ENCODE assay signal across 23 cellular contexts in the genomic region with DNA sequence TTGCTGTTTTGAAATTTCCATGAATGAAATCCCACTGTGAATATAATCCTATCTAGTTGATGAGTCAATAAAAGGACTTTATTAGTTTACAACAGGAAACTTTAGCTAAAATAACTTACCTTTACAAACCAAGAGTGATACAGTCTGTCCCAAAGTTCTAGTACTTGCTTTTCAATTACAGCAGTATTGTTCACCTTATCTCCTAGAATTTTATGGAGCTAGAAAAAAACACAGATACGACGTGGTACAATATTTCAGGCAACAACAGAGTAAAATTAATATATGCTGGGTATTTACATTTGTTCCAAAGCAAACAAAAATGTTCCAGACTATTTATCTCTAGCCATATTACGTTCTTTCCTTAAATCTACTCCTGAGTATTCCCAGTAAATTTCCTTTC.
"Had no signal": no experiment of that assay in that cellular context is flagged by ENCODE, and none has a peak within 500 bp of the region (broad histone marks: within the 10 kb centered on the region; RNA-seq: fewer than 3 reads in every experiment).

No MANE protein-coding gene starts in this region.

- FAIRE-seq: endometrium, frontal cortex, kidney had no signal

- H3K4me3 Mint-ChIP-seq: effector memory CD8-positive, alpha-beta T cell; mesothelial cell of epicardium; naive thymus-derived CD4-positive, alpha-beta T cell; nephron; neural progenitor cell; stimulated activated naive B cell treated with anti-CD40 and anti-IgM and Interleukin-4, amounts not matched to agents 10 μg/mL and 1 μg/mL and 100 μg/mL, for 72 hours; stimulated activated naive CD8-positive, alpha-beta T cell treated with anti-CD3 and anti-CD28 coated beads, Interleukin-15, Interleukin-2, amounts not matched to agents 100 ng/mL and 50 ng/mL, for 24 hours had no signal

- H3K9me3 ChIP-seq: left lung, prostate gland, right atrium auricular region, sigmoid colon, spleen, thoracic aorta, tibial nerve, vagina had no signal

- H3K27ac Mint-ChIP-seq: effector memory CD8-positive, alpha-beta T cell; mesothelial cell of epicardium; nephron; neural progenitor cell; stimulated activated naive B cell treated with anti-CD40 and anti-IgM and Interleukin-4, amounts not matched to agents 10 μg/mL and 1 μg/mL and 100 μg/mL, for 72 hours; stimulated activated naive CD8-positive, alpha-beta T cell treated with anti-CD3 and anti-CD28 coated beads, Interleukin-15, Interleukin-2, amounts not matched to agents 100 ng/mL and 50 ng/mL, for 24 hours had no signal

- DNase-seq: effector memory CD8-positive, alpha-beta T cell; erythroblast; head of caudate nucleus; kidney; left lung; mesenchymal stem cell; naive thymus-derived CD4-positive, alpha-beta T cell; sigmoid colon; spleen; stimulated activated naive B cell treated with anti-CD40 and anti-IgM and Interleukin-4, amounts not matched to agents 10 μg/mL and 1 μg/mL and 100 μg/mL, for 72 hours had no signal

- H3K4me1 ChIP-seq: left lung, neural progenitor cell, parathyroid adenoma, prostate gland, right atrium auricular region, sigmoid colon, spleen, vagina had no signal

- H3K9me3 Mint-ChIP-seq: effector memory CD8-positive, alpha-beta T cell; mesothelial cell of epicardium; naive thymus-derived CD4-positive, alpha-beta T cell; nephron; neural progenitor cell; stimulated activated naive B cell treated with anti-CD40 and anti-IgM and Interleukin-4, amounts not matched to agents 10 μg/mL and 1 μg/mL and 100 μg/mL, for 72 hours; stimulated activated naive CD8-positive, alpha-beta T cell treated with anti-CD3 and anti-CD28 coated beads, Interleukin-15, Interleukin-2, amounts not matched to agents 100 ng/mL and 50 ng/mL, for 24 hours had no signal

- H3K4me1 Mint-ChIP-seq: mesothelial cell of epicardium; nephron; neural progenitor cell; stimulated activated naive B cell treated with anti-CD40 and anti-IgM and Interleukin-4, amounts not matched to agents 10 μg/mL and 1 μg/mL and 100 μg/mL, for 72 hours had no signal

- H3K27me3 Mint-ChIP-seq: effector memory CD8-positive, alpha-beta T cell; naive thymus-derived CD4-positive, alpha-beta T cell; stimulated activated naive B cell treated with anti-CD40 and anti-IgM and Interleukin-4, amounts not matched to agents 10 μg/mL and 1 μg/mL and 100 μg/mL, for 72 hours; stimulated activated naive CD8-positive, alpha-beta T cell treated with anti-CD3 and anti-CD28 coated beads, Interleukin-15, Interleukin-2, amounts not matched to agents 100 ng/mL and 50 ng/mL, for 24 hours had no signal

- H3K4me3 ChIP-seq: coronary artery, left lung, neural progenitor cell, prostate gland, right atrium auricular region, sigmoid colon, spleen, thoracic aorta, tibial nerve, vagina had no signal

- H3K27ac ChIP-seq: coronary artery, left lung, neural progenitor cell, parathyroid adenoma, prostate gland, right atrium auricular region, sigmoid colon, spleen, tibial nerve, vagina had no signal

- ATAC-seq: effector memory CD8-positive, alpha-beta T cell; left lung; naive thymus-derived CD4-positive, alpha-beta T cell; stimulated activated naive B cell treated with anti-CD40 and anti-IgM and Interleukin-4, amounts not matched to agents 10 μg/mL and 1 μg/mL and 100 μg/mL, for 72 hours had no signal

- H3K4me2 ChIP-seq: neural progenitor cell had no signal
